17 cellular contexts compared by ENCODE assay signal in genomic region chr2:112666764-112667122, GRCh38. TPM values are rescaled to one million over a fixed set of nuclear protein-coding genes. Genes with fewer than 3 reads are reported as not detected.
DNase-seq lines count a peak whose midpoint lies in the region; ATAC-seq, FAIRE-seq and TF ChIP-seq lines count a peak whose summit lies in the region.
"Had no signal": no experiment of that assay in that cellular context is flagged by ENCODE, and none has a peak within 500 bp of the region (broad histone marks: within the 10 kb centered on the region; RNA-seq: fewer than 3 reads in every experiment).

No MANE protein-coding gene starts in this region.

- H2AFZ ChIP-seq in PC-9: no peak overlapping the region
- H2AFZ ChIP-seq in mammary epithelial cell (ENCODE audit: low read depth, low read length): no peak overlapping the region

- no peak for TF ChIP-seq POLR2A in GM12891 (IDR thresholded peaks at IDR 0.05; ENCODE audit: low read depth, low read length)
- TF ChIP-seq POLR2A in erythroblast (IDR thresholded peaks at IDR 0.05; ENCODE audit: low read length): peak; percentile 7

- no peaks in the 10 kb centered on the region for H3K27me3 ChIP-seq in PC-9 (ENCODE audit: insufficient read depth, low read depth)
- no peaks in the 10 kb centered on the region for H3K27me3 ChIP-seq in mammary epithelial cell (ENCODE audit: insufficient read depth, low read length)
- H3K27me3 ChIP-seq: body of pancreas, left lung, SJCRH30, stomach, vagina had no signal

- H4K20me1 ChIP-seq in PC-9 (ENCODE audit: insufficient read depth) (peaks cover 12% of the 10 kb centered on the region; the same call in 1 of the 2 replicates), mammary epithelial cell (ENCODE audit: insufficient read depth, low read length) (peaks cover 8% of the 10 kb centered on the region)

- H3K79me2 ChIP-seq in PC-9 (ENCODE audit: low read depth): peaks cover 14% of the 10 kb centered on the region; the same call in 1 of the 2 replicates
- H3K79me2 ChIP-seq in mammary epithelial cell (ENCODE audit: insufficient read depth, low read length): peaks cover 8% of the 10 kb centered on the region

- H3K27ac ChIP-seq in PC-9: peak overlapping the region; percentile 49
- no peak overlapping the region for H3K27ac ChIP-seq in mammary epithelial cell (ENCODE audit: insufficient read depth, low read depth, low read length)
- H3K27ac ChIP-seq: body of pancreas, SJCRH30, stomach, vagina had no signal

- H3K4me1 ChIP-seq in PC-9 (replicated peaks; ENCODE audit: insufficient read depth) (peaks cover 61% of the 10 kb centered on the region), mammary epithelial cell (ENCODE audit: insufficient read depth, low read length) (peaks cover 4% of the 10 kb centered on the region)
- H3K4me1 ChIP-seq: body of pancreas, SJCRH30, vagina had no signal

- H3K9ac ChIP-seq in mammary epithelial cell (ENCODE audit: insufficient read depth, low read length): no peak overlapping the region

- no peaks in the 10 kb centered on the region for H3K9me2 ChIP-seq in PC-9 (ENCODE audit: insufficient read depth)

- FAIRE-seq in GM12891 (lab: Jason Lieb, UNC): no peak

- H3K4me3 Mint-ChIP-seq in activated T-helper 1 cell treated with anti-CD3 and anti-CD28 coated beads, Interleukin-12 subunit alpha, Interleukin-12 subunit beta, Interleukin-2, Interleukin-4 antibody, amounts not matched to agents 30 ng/mL and 10 ng/mL and 1 ng/mL, durations not matched to agents 14 hours and 24 hours and 36 hours: no peak overlapping the region

- peaks cover 87% of the 10 kb centered on the region for H3F3A ChIP-seq in PC-9 (ENCODE audit: insufficient read depth, low read depth)

- H3K4me2 ChIP-seq in PC-9: no peak overlapping the region
- H3K4me2 ChIP-seq in mammary epithelial cell (ENCODE audit: insufficient read depth, low read depth, low read length): no peak overlapping the region
- H3K4me2 ChIP-seq: smooth muscle cell had no signal

- no peaks in the 10 kb centered on the region for H3K9me3 Mint-ChIP-seq in activated T-helper 1 cell treated with anti-CD3 and anti-CD28 coated beads, Interleukin-12 subunit alpha, Interleukin-12 subunit beta, Interleukin-2, Interleukin-4 antibody, amounts not matched to agents 30 ng/mL and 10 ng/mL and 1 ng/mL, durations not matched to agents 14 hours and 24 hours and 36 hours

- CTCF ChIA-PET in PC-9 (lab: Charles Lee): interaction anchor here (1.4 kb wide), 1 partner anchor 18 kb away, joined by 4 read pairs; no protein-coding TSS in a partner anchor
- CTCF ChIA-PET in mammary epithelial cell (lab: Charles Lee; ENCODE audit: low non-redundant PET): no interaction called here

- in situ Hi-C loops in mammary epithelial cell (cut with MboI; ENCODE audit: low sequenced_read_pairs in 2 of 2): no loop called here

- BruUV-seq in PC-9 (replicated peaks; lab: Mats Ljungman, UMichigan): no TSS peak
- no TSS peak for BruUV-seq in mammary epithelial cell (replicated peaks; lab: Mats Ljungman, UMichigan)

- intact Hi-C loops in PC-9 (cut with micrococcal nuclease; ENCODE audit: unreplicated experiment): no loop called here
- intact Hi-C loops in mammary epithelial cell (cut with micrococcal nuclease): no loop called here
- intact Hi-C loops in activated T-helper 1 cell treated with anti-CD3 and anti-CD28 coated beads, Interleukin-12 subunit alpha, Interleukin-12 subunit beta, Interleukin-2, Interleukin-4 antibody, amounts not matched to agents 30 ng/mL and 10 ng/mL and 1 ng/mL, durations not matched to agents 14 hours and 24 hours and 36 hours (cut with micrococcal nuclease): no loop called here

- no peak overlapping the region for H3K27ac Mint-ChIP-seq in activated T-helper 1 cell treated with anti-CD3 and anti-CD28 coated beads, Interleukin-12 subunit alpha, Interleukin-12 subunit beta, Interleukin-2, Interleukin-4 antibody, amounts not matched to agents 30 ng/mL and 10 ng/mL and 1 ng/mL, durations not matched to agents 14 hours and 24 hours and 36 hours

- H3K36me3 ChIP-seq in PC-9 (ENCODE audit: low read depth) (peaks cover 30% of the 10 kb centered on the region), mammary epithelial cell (ENCODE audit: insufficient read depth, low read length) (peaks cover 24% of the 10 kb centered on the region)

- dilution Hi-C loops in mammary epithelial cell (cut with HindIII; ENCODE audit: low sequenced_read_pairs): loop anchor here (5.0 kb wide), 1 partner anchor 54 kb away; no protein-coding TSS in a partner anchor

- WGBS in mammary epithelial cell (ENCODE audit: low coverage, missing lambda C conversion rate): 90% methylated on average over 3 of the region's 3 CpGs

- peaks cover 23% of the 10 kb centered on the region for H3K4me1 Mint-ChIP-seq in activated T-helper 1 cell treated with anti-CD3 and anti-CD28 coated beads, Interleukin-12 subunit alpha, Interleukin-12 subunit beta, Interleukin-2, Interleukin-4 antibody, amounts not matched to agents 30 ng/mL and 10 ng/mL and 1 ng/mL, durations not matched to agents 14 hours and 24 hours and 36 hours (ENCODE audit: low read depth)

- peaks cover 38% of the 10 kb centered on the region for H3K36me3 Mint-ChIP-seq in activated T-helper 1 cell treated with anti-CD3 and anti-CD28 coated beads, Interleukin-12 subunit alpha, Interleukin-12 subunit beta, Interleukin-2, Interleukin-4 antibody, amounts not matched to agents 30 ng/mL and 10 ng/mL and 1 ng/mL, durations not matched to agents 14 hours and 24 hours and 36 hours (ENCODE audit: low read depth)

- H3K9me3 ChIP-seq in PC-9 (ENCODE audit: insufficient read depth, low read depth) (no peaks in the 10 kb centered on the region), mammary epithelial cell (replicated peaks; ENCODE audit: insufficient read depth, low read length) (no peaks in the 10 kb centered on the region)
- H3K9me3 ChIP-seq: body of pancreas, left lung, SJCRH30, stomach, vagina had no signal

- no peak overlapping the region for H3K4me3 ChIP-seq in PC-9
- no peak overlapping the region for H3K4me3 ChIP-seq in mammary epithelial cell (replicated peaks in 1 of 3; ENCODE audit: insufficient read depth in 1 of 3, low read depth in 2 of 3, low read length in 3 of 3)
- H3K4me3 ChIP-seq: body of pancreas, left lung, SJCRH30, smooth muscle cell, stomach, vagina had no signal

- DNase-seq in A172 (ENCODE audit: low spot score) (peak; percentile 44), GM12891 (ENCODE audit: insufficient read length, low spot score) (no peak), PC-9 (peak in 1 of 2 experiments; percentile 48), erythroblast (lab: John Stamatoyannopoulos, UW) (peak; percentile 65 to 86), mammary epithelial cell (no peak)
- no peak for DNase-seq in activated T-helper 1 cell treated with anti-CD3 and anti-CD28 coated beads, Interleukin-12 subunit alpha, Interleukin-12 subunit beta, Interleukin-2, Interleukin-4 antibody, amounts not matched to agents 30 ng/mL and 10 ng/mL and 1 ng/mL, durations not matched to agents 14 hours and 24 hours and 36 hours (ENCODE audit: low spot score)
- DNase-seq: body of pancreas, dermis blood vessel endothelial cell, left lung, SJCRH30, stomach had no signal

- POLR2A ChIA-PET in PC-9 (lab: Charles Lee; ENCODE audit: unreplicated experiment): interaction anchor here (0.6 kb wide), 1 partner anchor 13 kb away, joined by 4 read pairs; no protein-coding TSS in a partner anchor

- TF ChIP-seq CTCF in PC-9 (conservative IDR thresholded peaks at IDR 0.05) (no peak), mammary epithelial cell (conservative IDR thresholded peaks at IDR 0.05 in 1 of 2, IDR thresholded peaks at IDR 0.05 in 1 of 2; ENCODE audit: extremely low read depth in 1 of 2, insufficient read depth in 1 of 2, low read depth in 1 of 2, low read length in 2 of 2) (no peak)

- H3K27me3 Mint-ChIP-seq in activated T-helper 1 cell treated with anti-CD3 and anti-CD28 coated beads, Interleukin-12 subunit alpha, Interleukin-12 subunit beta, Interleukin-2, Interleukin-4 antibody, amounts not matched to agents 30 ng/mL and 10 ng/mL and 1 ng/mL, durations not matched to agents 14 hours and 24 hours and 36 hours (ENCODE audit: insufficient read depth): peaks cover 1% of the 10 kb centered on the region

- ATAC-seq in GM18867 (IDR thresholded peaks at IDR 0.05; ENCODE audit: unreplicated experiment) (no peak), GM18861 (IDR thresholded peaks at IDR 0.05; ENCODE audit: unreplicated experiment) (no peak)
- ATAC-seq: body of pancreas, left lung had no signal

TF ChIP-seq in GM12891, 5 proteins besides CTCF, POLR2A, EP300 and RAD21:
- TF ChIP-seq SPI1 (IDR thresholded peaks at IDR 0.05; ENCODE audit: low read depth, low read length) (peak; percentile 28; the same call in 1 of the 2 replicates), PAX5 (IDR thresholded peaks at IDR 0.05; ENCODE audit: insufficient read depth, low read length, severe bottlenecking) (no peak)

RNA-seq across cellular contexts. Expression of gene SLC20A1, which starts 21.0 kb away (rescaled TPM):
- 112 and 159 TPM in 2 replicates for total RNA-seq in A172 (2014; rRNA removed; shearing (Covaris generic))
- 21.8 TPM for polyA plus RNA-seq in GM12891 (2012; ENCODE audit: low read depth, missing spikeins)
- total RNA-seq in PC-9 (2021) (99.9 and 106 TPM in 2 replicates), mammary epithelial cell (100 to 1,000 TPM; 227 to 533 TPM)
- polyA plus RNA-seq in mammary epithelial cell: 441 TPM
- 761 TPM for polyA minus RNA-seq in mammary epithelial cell
- total RNA-seq in activated T-helper 1 cell treated with anti-CD3 and anti-CD28 coated beads, Interleukin-12 subunit alpha, Interleukin-12 subunit beta, Interleukin-2, Interleukin-4 antibody, amounts not matched to agents 30 ng/mL and 10 ng/mL and 1 ng/mL, durations not matched to agents 14 hours and 24 hours and 36 hours: 164 and 172 TPM in 2 replicates

RNA-seq across cellular contexts. Expression of gene NT5DC4, which starts 54.1 kb away (rescaled TPM):
- total RNA-seq in A172 (2014; rRNA removed; shearing (Covaris generic)): 0.26 TPM in 1 of 2 replicates, not detected in the other
- 2.1 TPM for polyA plus RNA-seq in GM12891 (2012; ENCODE audit: low read depth, missing spikeins)
- total RNA-seq in PC-9 (2021) (6.1 and 6.5 TPM in 2 replicates), mammary epithelial cell (1 to 10 TPM; 1.2 to 1.4 TPM)
- 0.07 TPM for polyA plus RNA-seq in mammary epithelial cell
- polyA minus RNA-seq in mammary epithelial cell: not detected
- total RNA-seq in activated T-helper 1 cell treated with anti-CD3 and anti-CD28 coated beads, Interleukin-12 subunit alpha, Interleukin-12 subunit beta, Interleukin-2, Interleukin-4 antibody, amounts not matched to agents 30 ng/mL and 10 ng/mL and 1 ng/mL, durations not matched to agents 14 hours and 24 hours and 36 hours: not detected in 2 replicates
- total RNA-seq: body of pancreas, dermis blood vessel endothelial cell, posterior vena cava, SJCRH30, smooth muscle cell, stomach, vagina had no signal
- polyA plus RNA-seq: BJ, smooth muscle cell, stomach had no signal

Comparison
In these comparisons a context has a peak if more than half of its experiments do, and no peak if none do; other contexts are left out.
1. DNase-seq: peak in A172 (single experiment) and erythroblast (2 of 2); none in GM12891 (single experiment), mammary epithelial cell (single experiment) and activated T-helper 1 cell treated with anti-CD3 and anti-CD28 coated beads, Interleukin-12 subunit alpha, Interleukin-12 subunit beta, Interleukin-2, Interleukin-4 antibody, amounts not matched to agents 30 ng/mL and 10 ng/mL and 1 ng/mL, durations not matched to agents 14 hours and 24 hours and 36 hours (single experiment).